ENCODE assay signal across 16 cellular contexts in the genomic region with DNA sequence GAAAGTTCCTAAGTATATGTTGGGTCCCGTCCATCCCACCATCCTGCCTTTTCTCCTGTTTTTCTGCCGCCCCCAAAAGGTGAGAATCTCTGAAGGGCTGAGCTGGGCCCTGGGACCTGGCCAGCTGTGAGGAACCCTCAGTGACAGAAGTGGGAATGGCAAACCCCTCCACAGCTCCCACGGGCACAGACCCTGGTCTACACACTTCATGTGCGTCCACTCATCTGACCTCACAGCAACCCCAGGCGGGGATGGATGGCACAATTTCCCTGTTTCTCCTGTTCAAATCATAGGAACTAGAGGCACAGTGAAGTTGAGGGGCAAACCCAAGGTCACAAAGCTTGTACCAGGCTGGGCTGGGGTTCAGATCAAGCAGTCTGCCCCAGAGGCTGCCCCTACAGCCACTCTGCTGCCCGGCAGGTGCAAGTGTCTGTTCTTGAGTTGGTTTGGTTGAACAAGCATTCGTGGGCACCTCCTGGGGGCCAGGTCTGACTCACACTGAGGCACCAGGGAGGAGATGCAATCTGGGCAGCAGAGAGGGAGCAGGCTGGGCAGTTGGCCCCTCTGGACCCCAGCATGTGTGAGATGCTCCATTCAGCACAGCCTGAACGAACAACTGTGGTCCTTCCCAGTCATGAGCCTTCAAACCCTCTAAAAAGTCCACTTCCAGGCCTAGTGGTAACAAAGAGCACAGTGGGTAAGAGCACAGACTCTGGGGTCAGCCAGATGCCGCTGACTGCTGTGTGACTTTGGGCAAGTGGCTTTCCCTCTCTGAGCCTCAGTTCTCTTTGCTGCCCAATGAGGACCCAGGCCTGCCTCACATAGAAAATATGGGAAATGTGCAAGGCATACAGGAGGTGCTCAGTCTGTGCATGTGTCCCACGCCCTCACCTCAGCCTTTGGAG. TPM values are rescaled to one million over a fixed set of nuclear protein-coding genes. Genes with fewer than 3 reads are reported as not detected.
DNase-seq lines count a peak whose midpoint lies in the region; ATAC-seq lines count a peak whose summit lies in the region.
"Had no signal": no experiment of that assay in that cellular context is flagged by ENCODE, and none has a peak within 500 bp of the region (broad histone marks: within the 10 kb centered on the region; RNA-seq: fewer than 3 reads in every experiment).

No MANE protein-coding gene starts in this region.

- peak overlapping the region; percentile 22 for H2BK120ac ChIP-seq in neuronal stem cell (ENCODE audit: low read depth, low read length)

- no peak overlapping the region for H4K8ac ChIP-seq in neuronal stem cell (ENCODE audit: low read depth, low read length)

- H3K9me3 ChIP-seq in neuronal stem cell (replicated peaks in 1 of 2; ENCODE audit: control insufficient read depth in 2 of 2, insufficient read depth in 1 of 2, low read depth in 1 of 2, low read length in 2 of 2), result no peaks in the 10 kb centered on the region
- H3K9me3 ChIP-seq: Caco-2 had no signal

- H2AK5ac ChIP-seq in neuronal stem cell (ENCODE audit: low read depth, low read length), result peak overlapping the region; percentile 31

- H3K4me3 ChIP-seq in neuronal stem cell (ENCODE audit: low read length in 2 of 2), result no peak overlapping the region

- no peaks in the 10 kb centered on the region for H3K36me3 ChIP-seq in neuronal stem cell (replicated peaks in 1 of 2; ENCODE audit: control insufficient read depth in 2 of 2, insufficient read depth in 2 of 2, low read length in 2 of 2)

- no CpG with 5 or more reads among the region's 10 CpGs for WGBS in neuronal stem cell (ENCODE audit: extremely low coverage in 2 of 2, insufficient read length in 2 of 2, insufficient replicate concordance in 1 of 2), 2 donors

- no peak overlapping the region for H3K4me2 ChIP-seq in neuronal stem cell (ENCODE audit: insufficient read depth, low read length, poor library complexity, severe bottlenecking)

- no peak overlapping the region for H3K9ac ChIP-seq in neuronal stem cell (ENCODE audit: low read depth, low read length, poor library complexity)

- H3K27ac ChIP-seq in neuronal stem cell (replicated peaks; ENCODE audit: low read length), result no peak overlapping the region

- ATAC-seq in GM18907 (IDR thresholded peaks at IDR 0.05; ENCODE audit: unreplicated experiment) (no peak), HG02610 (IDR thresholded peaks at IDR 0.05; ENCODE audit: unreplicated experiment) (no peak)
- ATAC-seq: HCT116, PC-3 had no signal

- peak overlapping the region; percentile 25 for H3K14ac ChIP-seq in neuronal stem cell (ENCODE audit: low read length)

- peaks cover 9 to 28% of the 10 kb centered on the region in 2 donors for H3K4me1 ChIP-seq in neuronal stem cell (ENCODE audit: control insufficient read depth in 2 of 2, insufficient read depth in 1 of 2, low read depth in 1 of 2, low read length in 2 of 2)

- H3K27me3 ChIP-seq in neuronal stem cell (ENCODE audit: control insufficient read depth in 3 of 3, insufficient read depth in 3 of 3, low read depth in 1 of 3, low read length in 3 of 3), result no peaks in the 10 kb centered on the region

- no peak overlapping the region for H2BK12ac ChIP-seq in neuronal stem cell (ENCODE audit: low read length)

- H3K79me1 ChIP-seq in neuronal stem cell (ENCODE audit: low read depth, low read length), result no peaks in the 10 kb centered on the region

- no peak overlapping the region for H2BK5ac ChIP-seq in neuronal stem cell (ENCODE audit: low read length)

- in situ Hi-C loops in ACHN (cut with HindIII; ENCODE audit: low pct_ligation_motif_present, low pct_unique_long_range_greater_than_20kb, low sequenced_read_pairs), result no loop called here

- H2AFZ ChIP-seq in neuronal stem cell (ENCODE audit: low read length), result no peak overlapping the region

- H2BK15ac ChIP-seq in neuronal stem cell (ENCODE audit: low read length), result peak overlapping the region; percentile 45

- no peak overlapping the region for H3K23ac ChIP-seq in neuronal stem cell (ENCODE audit: low read depth, low read length, poor library complexity)

- peak overlapping the region; percentile 45 for H3K4ac ChIP-seq in neuronal stem cell (ENCODE audit: low read length)

- H4K91ac ChIP-seq in neuronal stem cell (ENCODE audit: low read depth, low read length, poor library complexity), result peak overlapping the region; percentile 57

- DNase-seq in ACHN (peak; percentile 39), astrocyte of the hippocampus (ENCODE audit: low read depth, low spot score) (peak; percentile 19), kidney tubule cell (ENCODE audit: low spot score) (peak; percentile 41), neuronal stem cell (ENCODE audit: low spot score) (no peak), C1 segment of cervical spinal cord (lab: John Stamatoyannopoulos, UW) (no peak), DMS79 treated with DMSO at 0.1 percent for 48 hours (lab: John Stamatoyannopoulos, UW) (no peak)
- DNase-seq: Caco-2; CD4-positive, CD25-positive, alpha-beta regulatory T cell; EL; KBM-7; NCI-H1417 treated with DMSO at 0.1 percent for 48 hours; NCI-H446; PC-3 had no signal

- H3K18ac ChIP-seq in neuronal stem cell (ENCODE audit: low read length), result peak overlapping the region; percentile 55

RNA-seq across cellular contexts. Expression of gene EDN2, which starts 4.0 kb away (rescaled TPM):
- 0.04 TPM for polyA plus RNA-seq in neuronal stem cell (2013, experiment 1 of 2)
- not detected for polyA plus RNA-seq in neuronal stem cell (2013, experiment 2 of 2)
- polyA plus RNA-seq: CD4-positive, CD25-positive, alpha-beta regulatory T cell had no signal

Comparison
In these comparisons a context has a peak if more than half of its experiments do, and no peak if none do; other contexts are left out.
1. DNase-seq: peak in ACHN (single experiment), astrocyte of the hippocampus (single experiment) and kidney tubule cell (single experiment); none in neuronal stem cell (single experiment), C1 segment of cervical spinal cord (0 of 14) and DMS79 treated with DMSO at 0.1 percent for 48 hours (single experiment).